8 cellular contexts compared by ENCODE assay signal in the genomic region with DNA sequence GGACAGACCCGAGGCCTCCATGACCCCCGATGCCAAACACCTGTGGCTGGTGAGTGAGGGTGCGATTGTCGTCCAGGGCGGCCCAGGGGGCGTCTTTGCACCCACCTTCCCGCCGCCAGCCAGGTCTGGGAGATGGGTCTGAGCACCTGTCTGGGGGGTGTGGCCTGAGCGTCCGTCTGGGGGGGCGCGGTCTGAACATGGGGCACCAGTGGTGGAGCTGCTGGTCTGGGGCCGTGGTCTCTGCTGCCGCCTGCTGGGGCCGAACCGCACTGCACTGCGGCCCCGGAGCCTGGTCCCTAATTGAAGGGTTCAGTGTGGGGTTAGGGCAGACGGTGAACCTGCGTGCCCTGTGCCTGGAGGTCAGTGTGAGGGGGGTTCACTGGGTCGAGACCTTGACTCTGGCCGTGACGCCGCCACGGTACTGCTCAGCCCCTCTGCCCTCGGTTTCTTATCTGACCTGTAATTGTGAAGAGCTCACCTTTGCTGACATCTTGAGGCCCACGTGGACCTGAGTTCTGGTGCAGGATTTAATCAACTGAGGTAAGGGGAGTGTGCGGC. TPM values are rescaled to one million over a fixed set of nuclear protein-coding genes. Genes with fewer than 3 reads are reported as not detected.
DNase-seq lines count a peak whose midpoint lies in the region; ATAC-seq and TF ChIP-seq lines count a peak whose summit lies in the region.

No MANE protein-coding gene starts in this region.

- H3K4me3 ChIP-seq in dorsolateral prefrontal cortex: no peak overlapping the region

- no peak overlapping the region for H3K27ac ChIP-seq in dorsolateral prefrontal cortex

- intact Hi-C loops in dorsolateral prefrontal cortex (cut with DNase I): loop anchor here (2.0 to 5.0 kb wide), 2 partner anchors 159 to 160 kb away; a partner anchor contains a TSS

- no peaks in the 10 kb centered on the region for H3K27me3 ChIP-seq in dorsolateral prefrontal cortex

- no peak for ATAC-seq in HG03571 (IDR thresholded peaks at IDR 0.05; ENCODE audit: unreplicated experiment)

- peak; percentile 40 for DNase-seq in NK-92 treated with Interleukin-12 subunit alpha and Interleukin-12 subunit beta, amount 100 ng/mL, for 24 hours (lab: John Stamatoyannopoulos, UW)
- DNase-seq in NK-92 (lab: John Stamatoyannopoulos, UW; ENCODE audit: unreplicated experiment) (no peak), NCI-H460 (ENCODE audit: extremely low read depth, low read depth) (peak; percentile 46), dorsolateral prefrontal cortex (peak in 7 of 10 donors; percentile 35 to 78 (median 53)), midbrain (lab: John Stamatoyannopoulos, UW) (peak; percentile 45)
- DNase-seq in activated CD4-positive, alpha-beta T cell treated with anti-CD3 and anti-CD28 coated beads, Interleukin-2, amount 50 U/mL, for 48 hours: peak; percentile 80 to 82
- DNase-seq in stimulated activated CD8-positive, alpha-beta memory T cell treated with anti-CD3 and anti-CD28 coated beads, Interleukin-7, amount 100 ng/mL, for 24 hours (ENCODE audit: low read depth): peak; percentile 56

- peak; percentile 55 to 91 (median 84) for TF ChIP-seq CTCF in dorsolateral prefrontal cortex (IDR thresholded peaks at IDR 0.05 in 54 of 56, conservative IDR thresholded peaks at IDR 0.05 in 2 of 56; ENCODE audit: low read depth in 1 of 56, partially characterized antibody in 56 of 56)

RNA-seq across cellular contexts. Expression of a gene that starts 12.6 kb away (rescaled TPM):
- 70.3 and 71.4 TPM in 2 replicates for total RNA-seq in NCI-H460 (2014; rRNA removed; shearing (Covaris generic))
- polyA plus RNA-seq in NCI-H460 (2014; cell fraction: nucleus; rRNA removed): 284 and 305 TPM in 2 replicates
- 100 to 1,000 TPM; 172 to 346 (median 233) TPM for total RNA-seq in dorsolateral prefrontal cortex

RNA-seq across cellular contexts. Expression of a gene that starts 32.6 kb away (rescaled TPM):
- 29.1 and 34.1 TPM in 2 replicates for total RNA-seq in NCI-H460 (2014; rRNA removed; shearing (Covaris generic))
- 132 and 156 TPM in 2 replicates for polyA plus RNA-seq in NCI-H460 (2014; cell fraction: nucleus; rRNA removed)
- 10 to 100 TPM; 18.5 to 66.3 (median 40.6) TPM for total RNA-seq in dorsolateral prefrontal cortex

RNA-seq across cellular contexts. Expression of a gene that starts 44.4 kb away (rescaled TPM):
- total RNA-seq in NCI-H460 (2014; rRNA removed; shearing (Covaris generic)): 22.6 and 32.5 TPM in 2 replicates
- 288 and 297 TPM in 2 replicates for polyA plus RNA-seq in NCI-H460 (2014; cell fraction: nucleus; rRNA removed)
- 10 to 100 TPM in 109 of 120 experiments, 1 to 10 TPM in 11; 6.8 to 30.7 (median 14.7) TPM for total RNA-seq in dorsolateral prefrontal cortex

RNA-seq across cellular contexts. Expression of a gene that starts 57.8 kb away (rescaled TPM):
- total RNA-seq in NCI-H460 (2014; rRNA removed; shearing (Covaris generic)): 8.1 and 9.4 TPM in 2 replicates
- polyA plus RNA-seq in NCI-H460 (2014; cell fraction: nucleus; rRNA removed): 25.0 and 39.7 TPM in 2 replicates
- total RNA-seq in dorsolateral prefrontal cortex: 10 to 100 TPM in 21 of 120 experiments, 1 to 10 TPM in 99; 3.8 to 24.0 (median 7.3) TPM
